Comparison of ENCODE assay signal across 21 cellular contexts in the genomic region with DNA sequence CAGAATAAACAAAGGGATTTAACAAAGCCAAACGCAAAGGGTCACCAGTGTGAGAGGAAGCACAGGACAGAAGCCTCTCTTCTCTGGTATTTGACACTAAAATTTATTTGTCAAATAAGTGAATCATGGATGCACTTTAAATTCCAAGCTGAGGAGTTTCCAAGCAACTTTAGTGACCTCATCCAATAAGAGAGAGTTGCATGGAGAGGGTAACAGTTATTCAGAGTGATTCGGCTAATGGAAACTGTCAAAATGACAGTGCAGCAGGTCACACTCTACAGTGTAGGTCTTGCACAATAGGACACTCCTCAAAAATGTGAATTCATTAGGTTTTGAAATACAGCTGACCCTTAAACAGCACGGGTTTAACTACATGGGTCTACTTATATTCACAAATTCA.
"Had no signal": no experiment of that assay in that cellular context is flagged by ENCODE, and none has a peak within 500 bp of the region (broad histone marks: within the 10 kb centered on the region; RNA-seq: fewer than 3 reads in every experiment).

No MANE protein-coding gene starts in this region.

- H3K27me3 ChIP-seq: brain microvascular endothelial cell, heart right ventricle, neural progenitor cell, ovary had no signal

- H3K9me3 Mint-ChIP-seq: central memory CD8-positive, alpha-beta T cell; type B pancreatic cell had no signal

- H3K4me3 Mint-ChIP-seq: activated naive CD8-positive, alpha-beta T cell treated with anti-CD3 and anti-CD28 coated beads, Interleukin-2, amount 10 ng/mL, durations not matched to agents 7 days and 5 days; activated T-helper 1 cell treated with anti-CD3 and anti-CD28 coated beads, Interleukin-12 subunit alpha, Interleukin-12 subunit beta, Interleukin-2, Interleukin-4 antibody, amounts not matched to agents 30 ng/mL and 10 ng/mL and 1 ng/mL, durations not matched to agents 14 hours and 24 hours and 36 hours; central memory CD8-positive, alpha-beta T cell; naive B cell; neural progenitor cell; stimulated activated naive CD8-positive, alpha-beta T cell treated with anti-CD3 and anti-CD28 coated beads, Interleukin-15, amount 100 ng/mL, for 72 hours; type B pancreatic cell had no signal

- H3K27ac ChIP-seq: brain microvascular endothelial cell, heart right ventricle, neural progenitor cell, ovary had no signal

- DNase-seq: activated CD4-positive, alpha-beta T cell treated with anti-CD3 and anti-CD28 coated beads, Interleukin-2, amount 50 U/mL, for 1 hour; activated CD8-positive, alpha-beta memory T cell treated with anti-CD3 and anti-CD28 coated beads for 24 hours; activated naive CD4-positive, alpha-beta T cell; activated naive CD8-positive, alpha-beta T cell treated with anti-CD3 and anti-CD28 coated beads, Interleukin-2, amount 10 ng/mL, durations not matched to agents 7 days and 5 days; anterior cingulate cortex; brain microvascular endothelial cell; cortex of kidney; effector CD8-positive, alpha-beta T cell; heart right ventricle; mammary epithelial cell; naive B cell; ovary; stimulated activated CD4-positive, alpha-beta T cell treated with anti-CD3 and anti-CD28 coated beads, Interleukin-1b, Interleukin-23, amount 100 ng/mL, for 48 hours; stimulated activated naive CD8-positive, alpha-beta T cell treated with anti-CD3 and anti-CD28 coated beads, Interleukin-15, amount 100 ng/mL, for 72 hours had no signal

- H3K36me3 ChIP-seq: neural progenitor cell, ovary had no signal

- H3K27me3 Mint-ChIP-seq: activated naive CD8-positive, alpha-beta T cell treated with anti-CD3 and anti-CD28 coated beads, Interleukin-2, amount 10 ng/mL, durations not matched to agents 7 days and 5 days; central memory CD8-positive, alpha-beta T cell; naive B cell; stimulated activated naive CD8-positive, alpha-beta T cell treated with anti-CD3 and anti-CD28 coated beads, Interleukin-15, amount 100 ng/mL, for 72 hours; type B pancreatic cell had no signal

- H3K9ac ChIP-seq: neural progenitor cell had no signal

- FAIRE-seq: frontal cortex, TTC549 had no signal

- H3K4me2 ChIP-seq: neural progenitor cell had no signal

- H3K27ac Mint-ChIP-seq: activated naive CD8-positive, alpha-beta T cell treated with anti-CD3 and anti-CD28 coated beads, Interleukin-2, amount 10 ng/mL, durations not matched to agents 7 days and 5 days; activated T-helper 1 cell treated with anti-CD3 and anti-CD28 coated beads, Interleukin-12 subunit alpha, Interleukin-12 subunit beta, Interleukin-2, Interleukin-4 antibody, amounts not matched to agents 30 ng/mL and 10 ng/mL and 1 ng/mL, durations not matched to agents 14 hours and 24 hours and 36 hours; neural progenitor cell; stimulated activated naive CD8-positive, alpha-beta T cell treated with anti-CD3 and anti-CD28 coated beads, Interleukin-15, amount 100 ng/mL, for 72 hours; type B pancreatic cell had no signal

- H3K4me3 ChIP-seq: heart right ventricle, neural progenitor cell, ovary had no signal

- H3K4me1 ChIP-seq: heart right ventricle, neural progenitor cell had no signal

- H2AFZ ChIP-seq: neural progenitor cell had no signal

- ATAC-seq: heart right ventricle; sciatic nerve; stimulated activated naive CD8-positive, alpha-beta T cell treated with anti-CD3 and anti-CD28 coated beads, Interleukin-15, amount 100 ng/mL, for 72 hours had no signal

- H3K4me1 Mint-ChIP-seq: central memory CD8-positive, alpha-beta T cell had no signal
